Comparison of ENCODE assay signal across 22 cellular contexts in the genomic region with DNA sequence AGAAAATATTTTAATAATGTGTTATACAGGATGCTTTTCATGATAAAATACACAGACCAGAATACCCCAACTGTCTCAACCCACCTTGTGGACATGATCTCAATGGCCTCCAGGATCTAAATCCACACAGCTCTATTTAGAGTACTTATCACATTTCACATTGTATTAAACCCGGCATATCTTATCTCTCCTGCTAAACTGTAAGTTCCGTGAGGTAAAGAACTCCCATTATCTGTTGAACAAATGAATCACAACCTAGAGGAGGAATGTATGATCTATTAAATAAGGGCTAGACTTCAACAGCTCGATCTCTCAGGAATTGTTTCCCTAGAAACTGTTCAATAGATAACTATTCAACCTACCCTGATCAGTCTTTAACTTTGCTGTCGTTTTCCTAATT. TPM values are rescaled to one million over a fixed set of nuclear protein-coding genes. Genes with fewer than 3 reads are reported as not detected.
DNase-seq lines count a peak whose midpoint lies in the region; ATAC-seq and TF ChIP-seq lines count a peak whose summit lies in the region.
"Had no signal": no experiment of that assay in that cellular context is flagged by ENCODE, and none has a peak within 500 bp of the region (broad histone marks: within the 10 kb centered on the region; RNA-seq: fewer than 3 reads in every experiment).

No MANE protein-coding gene starts in this region.

- H3K4me1 ChIP-seq in mesendoderm (ENCODE audit: control insufficient read depth, low read depth, low read length), result no peaks in the 10 kb centered on the region

- H2BK15ac ChIP-seq in mesendoderm (replicated peaks; ENCODE audit: low read depth), result no peak overlapping the region

- peak overlapping the region; percentile 40 for H3K27ac Mint-ChIP-seq in activated T-cell treated with anti-CD3 and anti-CD28 coated beads, Interleukin-2, amount 50 U/mL, for 72 hours
- H3K27ac Mint-ChIP-seq in activated T-cell treated with anti-CD3 and anti-CD28 coated beads, Interleukin-2, amount 50 U/mL, for 24 hours, result no peak overlapping the region
- H3K27ac Mint-ChIP-seq in T-helper 17 cell (peak overlapping the region; percentile 97), type B pancreatic cell (peak overlapping the region; percentile 57)

- H3K27me3 Mint-ChIP-seq in activated T-cell treated with anti-CD3 and anti-CD28 coated beads, Interleukin-2, amount 50 U/mL, for 72 hours (ENCODE audit: low read depth), result no peaks in the 10 kb centered on the region
- no peaks in the 10 kb centered on the region for H3K27me3 Mint-ChIP-seq in activated T-cell treated with anti-CD3 and anti-CD28 coated beads, Interleukin-2, amount 50 U/mL, for 24 hours
- no peaks in the 10 kb centered on the region for H3K27me3 Mint-ChIP-seq in T-helper 17 cell
- no peaks in the 10 kb centered on the region for H3K27me3 Mint-ChIP-seq in type B pancreatic cell
- H3K27me3 Mint-ChIP-seq: CD4-positive, CD25-positive, alpha-beta regulatory T cell had no signal

- peaks cover 21 to 58% of the 10 kb centered on the region in 2 donors for H3K36me3 Mint-ChIP-seq in activated T-cell treated with anti-CD3 and anti-CD28 coated beads, Interleukin-2, amount 50 U/mL, for 72 hours (ENCODE audit: insufficient read depth in 2 of 2)
- H3K36me3 Mint-ChIP-seq in activated T-cell treated with anti-CD3 and anti-CD28 coated beads, Interleukin-2, amount 50 U/mL, for 24 hours (ENCODE audit: low read depth), result peaks cover 97% of the 10 kb centered on the region
- H3K36me3 Mint-ChIP-seq in T-helper 17 cell (ENCODE audit: low read depth) (peaks cover 14% of the 10 kb centered on the region), type B pancreatic cell (peaks cover 45% of the 10 kb centered on the region)

- WGBS in mesendoderm (ENCODE audit: extremely low coverage, insufficient coverage, low lambda C conversion rate), result no CpG with 5 or more reads among the region's 4 CpGs

- no peak overlapping the region for H3K56ac ChIP-seq in mesendoderm (ENCODE audit: low read length)

- ATAC-seq in activated T-cell treated with anti-CD3 and anti-CD28 coated beads, Interleukin-2, amount 50 U/mL, for 72 hours (replicated peaks in 1 of 2), result no peak
- ATAC-seq in T-helper 17 cell, result no peak
- ATAC-seq: A549, HCT116 had no signal

- H3K9me3 ChIP-seq in T-helper 17 cell (ENCODE audit: control insufficient read depth, low read length, poor library complexity, severe bottlenecking), result no peaks in the 10 kb centered on the region
- H3K9me3 ChIP-seq: A549, Peyer's patch had no signal

- H4K5ac ChIP-seq in mesendoderm (ENCODE audit: low read length), result no peak overlapping the region

- no peak overlapping the region for H2BK120ac ChIP-seq in mesendoderm (ENCODE audit: low read depth, low read length)

- no peak overlapping the region for H2AK5ac ChIP-seq in mesendoderm (ENCODE audit: low read length)

- no peak for DNase-seq in activated T-cell treated with anti-CD3 and anti-CD28 coated beads, Interleukin-2, amount 50 U/mL, for 72 hours
- no peak for DNase-seq in activated T-cell treated with anti-CD3 and anti-CD28 coated beads, Interleukin-2, amount 50 U/mL, for 24 hours
- DNase-seq in T-helper 17 cell, result no peak
- DNase-seq in mesendoderm, result peak; percentile 74
- DNase-seq in type B pancreatic cell (ENCODE audit: extremely low spot score, unreplicated experiment), result no peak
- DNase-seq in NCI-H526 treated with DMSO at 0.1 percent for 48 hours (lab: John Stamatoyannopoulos, UW), result no peak
- DNase-seq in D341Med (ENCODE audit: low spot score), result no peak
- DNase-seq in activated CD4-positive, alpha-beta T cell treated with anti-CD3 and anti-CD28 coated beads, Interleukin-2, amount 50 U/mL, for 1 hour, result no peak
- DNase-seq: Calu3; CD4-positive, CD25-positive, alpha-beta regulatory T cell; KG1; NCI-H1105; NCI-H2081; NCI-H2171; NCI-H345; NCI-H524; NCI-H82; Peyer's patch had no signal

- no peak for TF ChIP-seq CTCF in type B pancreatic cell (conservative IDR thresholded peaks at IDR 0.05)

- H3K79me1 ChIP-seq in mesendoderm (ENCODE audit: low read length), result peaks cover 12% of the 10 kb centered on the region

- H3K18ac ChIP-seq in mesendoderm (ENCODE audit: low read length), result no peak overlapping the region

- no peak overlapping the region for H3K27ac ChIP-seq in mesendoderm (ENCODE audit: low read depth, low read length)
- H3K27ac ChIP-seq: A549, Peyer's patch had no signal

- no peak overlapping the region for H2BK5ac ChIP-seq in mesendoderm (ENCODE audit: low read length)

- no peak overlapping the region for H3K23ac ChIP-seq in mesendoderm (ENCODE audit: low read length)

- no peak overlapping the region for H4K8ac ChIP-seq in mesendoderm (ENCODE audit: low read depth, low read length)

- H3K79me2 ChIP-seq in mesendoderm (ENCODE audit: control insufficient read depth, insufficient read depth, low read length), result peaks cover 18% of the 10 kb centered on the region

- H3K4ac ChIP-seq in mesendoderm (ENCODE audit: low read depth, low read length), result no peak overlapping the region

- no peak overlapping the region for H3K9ac ChIP-seq in mesendoderm (ENCODE audit: low read length)

- H3K27me3 ChIP-seq in mesendoderm (ENCODE audit: insufficient read depth, low read length, poor library complexity), result no peaks in the 10 kb centered on the region
- H3K27me3 ChIP-seq: Peyer's patch had no signal

- no peaks in the 10 kb centered on the region for H3K9me3 Mint-ChIP-seq in activated T-cell treated with anti-CD3 and anti-CD28 coated beads, Interleukin-2, amount 50 U/mL, for 72 hours
- H3K9me3 Mint-ChIP-seq in activated T-cell treated with anti-CD3 and anti-CD28 coated beads, Interleukin-2, amount 50 U/mL, for 24 hours, result no peaks in the 10 kb centered on the region
- no peaks in the 10 kb centered on the region for H3K9me3 Mint-ChIP-seq in type B pancreatic cell
- H3K9me3 Mint-ChIP-seq: CD4-positive, CD25-positive, alpha-beta regulatory T cell had no signal

- H3K4me3 ChIP-seq in mesendoderm (ENCODE audit: low read length), result no peak overlapping the region
- H3K4me3 ChIP-seq: A549, Peyer's patch had no signal

- H3K4me2 ChIP-seq in mesendoderm (ENCODE audit: low read length), result no peak overlapping the region
- H3K4me2 ChIP-seq: A549 had no signal

- peaks cover 51% of the 10 kb centered on the region for H3K4me1 Mint-ChIP-seq in activated T-cell treated with anti-CD3 and anti-CD28 coated beads, Interleukin-2, amount 50 U/mL, for 72 hours (ENCODE audit: low read depth)
- H3K4me1 Mint-ChIP-seq in activated T-cell treated with anti-CD3 and anti-CD28 coated beads, Interleukin-2, amount 50 U/mL, for 24 hours (ENCODE audit: low read depth), result peaks cover 59% of the 10 kb centered on the region
- H3K4me1 Mint-ChIP-seq in T-helper 17 cell, result peaks cover 53% of the 10 kb centered on the region
- peaks cover 20% of the 10 kb centered on the region for H3K4me1 Mint-ChIP-seq in type B pancreatic cell (ENCODE audit: unreplicated experiment)

- H3K4me3 Mint-ChIP-seq in activated T-cell treated with anti-CD3 and anti-CD28 coated beads, Interleukin-2, amount 50 U/mL, for 72 hours, result no peak overlapping the region
- H3K4me3 Mint-ChIP-seq in activated T-cell treated with anti-CD3 and anti-CD28 coated beads, Interleukin-2, amount 50 U/mL, for 24 hours, result no peak overlapping the region
- no peak overlapping the region for H3K4me3 Mint-ChIP-seq in T-helper 17 cell
- peak overlapping the region; percentile 1 for H3K4me3 Mint-ChIP-seq in type B pancreatic cell
- H3K4me3 Mint-ChIP-seq: CD4-positive, CD25-positive, alpha-beta regulatory T cell had no signal

- peaks cover 10% of the 10 kb centered on the region for H3K36me3 ChIP-seq in mesendoderm (ENCODE audit: control insufficient read depth, insufficient read depth, low read length)

RNA-seq across cellular contexts. Expression of gene ETV3, which starts 6.9 kb away (rescaled TPM):
- total RNA-seq in activated T-cell treated with anti-CD3 and anti-CD28 coated beads, Interleukin-2, amount 50 U/mL, for 72 hours, result 10 to 100 TPM; 33.5 to 48.7 TPM
- total RNA-seq in T-helper 17 cell (10 to 100 TPM; 74.0 to 78.2 TPM), type B pancreatic cell (ENCODE audit: low replicate concordance) (41.0 and 90.4 TPM in 2 replicates)
- 15.2 TPM for polyA plus RNA-seq in mesendoderm (2013, experiment 1 of 2)
- 14.4 TPM for polyA plus RNA-seq in mesendoderm (2013, experiment 2 of 2)

RNA-seq across cellular contexts. Expression of gene ETV3L, which starts 31.7 kb away (rescaled TPM):
- total RNA-seq in activated T-cell treated with anti-CD3 and anti-CD28 coated beads, Interleukin-2, amount 50 U/mL, for 72 hours, result not detected
- total RNA-seq in T-helper 17 cell (under 1 TPM in 1 of 2 donors, not detected in 1; 0.15 TPM), type B pancreatic cell (ENCODE audit: low replicate concordance) (not detected in 2 replicates)
- 0.07 TPM for polyA plus RNA-seq in mesendoderm (2013, experiment 1 of 2)
- 0.10 TPM for polyA plus RNA-seq in mesendoderm (2013, experiment 2 of 2)
- total RNA-seq: Calu3; CD4-positive, CD25-positive, alpha-beta regulatory T cell; Daoy; Peyer's patch had no signal
- polyA plus RNA-seq: A549; BJ; CD4-positive, CD25-positive, alpha-beta regulatory T cell had no signal
